8 cellular contexts compared by ENCODE assay signal in the genomic region with DNA sequence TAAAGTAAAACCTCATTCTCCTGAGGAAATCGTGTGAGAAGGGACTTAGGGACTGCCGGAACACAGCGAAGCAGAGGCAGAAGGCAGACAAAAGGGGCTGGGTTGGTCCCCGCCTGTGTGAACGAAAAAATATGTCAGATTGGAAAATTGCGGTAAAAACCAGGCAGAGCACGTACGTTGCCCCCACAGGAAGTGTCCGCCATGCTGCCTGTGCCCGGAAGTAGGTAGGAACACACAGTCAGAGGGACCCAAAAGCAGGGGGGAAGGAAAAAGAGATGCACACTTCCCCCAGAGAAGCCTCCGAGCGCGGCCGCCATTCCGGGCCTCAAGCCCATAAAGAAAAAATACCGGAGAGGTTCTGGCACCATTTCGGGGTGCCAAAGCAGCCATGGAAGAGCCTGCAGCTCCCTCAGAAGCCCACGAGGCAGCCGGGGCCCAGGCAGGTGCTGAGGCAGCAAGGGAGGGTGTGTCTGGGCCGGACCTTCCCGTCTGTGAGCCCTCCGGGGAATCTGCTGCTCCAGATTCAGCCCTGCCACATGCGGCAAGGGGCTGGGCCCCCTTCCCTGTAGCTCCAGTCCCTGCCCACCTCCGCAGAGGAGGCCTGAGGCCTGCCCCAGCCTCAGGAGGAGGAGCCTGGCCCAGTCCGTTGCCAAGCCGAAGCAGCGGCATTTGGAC. TPM values are rescaled to one million over a fixed set of nuclear protein-coding genes. Genes with fewer than 3 reads are reported as not detected.
DNase-seq lines count a peak whose midpoint lies in the region; ATAC-seq and TF ChIP-seq lines count a peak whose summit lies in the region.

A gene (plus strand): TSS at position 280 of the 675 bp plus-strand sequence. CDS start 109 bp downstream, at position 389.

- peak within 1 kb of the TSS; percentile 98 for H3K4me3 ChIP-seq in fibroblast of villous mesenchyme (ENCODE audit: low read depth, low read length)
- peak within 1 kb of the TSS; percentile 50 for H3K4me3 ChIP-seq in skeletal muscle cell (ENCODE audit: low read depth, low read length)

- DNase-seq in NCI-H2196 treated with DMSO at 0.1 percent for 48 hours (lab: John Stamatoyannopoulos, UW; ENCODE audit: unreplicated experiment) (peak; percentile 52), fibroblast of villous mesenchyme (ENCODE audit: low read depth) (peak; percentile 94), skeletal muscle cell (ENCODE audit: low read depth) (peak; percentile 7), NCI-H1105 treated with DMSO at 0.1 percent for 48 hours (lab: John Stamatoyannopoulos, UW) (no peak)
- peak; percentile 55 for DNase-seq in activated CD8-positive, alpha-beta memory T cell treated with anti-CD3 and anti-CD28 coated beads, Interleukin-2, amount 50 U/mL, for 48 hours

- peak; percentile 36 for ATAC-seq in GM18508 (IDR thresholded peaks at IDR 0.05; ENCODE audit: insufficient read depth, unreplicated experiment)
- ATAC-seq in GM21825 (IDR thresholded peaks at IDR 0.05; ENCODE audit: unreplicated experiment), result no peak
- ATAC-seq in GM21381 (IDR thresholded peaks at IDR 0.05; ENCODE audit: unreplicated experiment), result no peak

- no peak for TF ChIP-seq CTCF in fibroblast of villous mesenchyme (IDR thresholded peaks at IDR 0.05; ENCODE audit: insufficient read depth, low read depth, low read length)

RNA-seq across cellular contexts. Expression of the gene that starts here (rescaled TPM):
- total RNA-seq in fibroblast of villous mesenchyme, result 0.86 and 0.97 TPM in 2 replicates

Comparison
In these comparisons a context has a peak if more than half of its experiments do, and no peak if none do; other contexts are left out.
1. Peak in DNase-seq and H3K4me3 ChIP-seq in fibroblast of villous mesenchyme; RNA of the gene not detected or under 1 TPM.